Comparison of ENCODE assay signal across 14 cellular contexts in the genomic region with DNA sequence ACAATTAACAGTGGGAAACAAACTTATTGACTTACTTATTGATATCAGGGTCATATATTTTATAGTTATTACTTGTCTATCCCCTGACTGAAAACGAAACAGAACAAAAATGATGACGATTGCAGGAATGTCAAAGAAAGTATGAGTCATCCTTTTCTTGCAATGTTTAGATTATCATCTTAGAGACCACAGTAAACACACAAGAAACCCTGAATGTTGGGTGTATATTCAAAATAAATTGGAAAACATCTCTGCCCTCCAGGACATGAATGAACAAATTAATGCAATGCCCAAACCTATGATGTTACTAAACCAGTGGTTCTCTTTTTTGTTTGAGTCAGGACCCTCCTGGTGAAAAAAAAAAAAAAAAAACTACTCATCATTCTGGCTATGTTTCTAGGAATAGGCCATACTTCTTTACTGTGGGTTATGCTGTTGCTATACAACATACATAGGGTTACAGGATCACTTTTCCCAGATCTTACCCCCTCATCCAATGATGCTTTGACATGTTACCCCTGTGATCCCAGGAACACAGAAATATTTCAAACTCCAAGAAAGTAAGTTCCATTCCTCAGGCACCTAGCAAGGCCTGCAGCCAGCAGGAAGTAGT.
A peak's percentile ranks its signal among the peaks of the same experiment; 100 is the strongest.
DNase-seq lines count a peak whose midpoint lies in the region; FAIRE-seq and TF ChIP-seq lines count a peak whose summit lies in the region.
"Had no signal": no experiment of that assay in that cellular context is flagged by ENCODE, and none has a peak within 500 bp of the region (broad histone marks: within the 10 kb centered on the region; RNA-seq: fewer than 3 reads in every experiment).

No MANE protein-coding gene starts in this region.

- no peak overlapping the region for H3K9ac ChIP-seq in adipocyte (ENCODE audit: low read length)

- FAIRE-seq in urothelium cell line (lab: Jason Lieb, UNC) = peak; percentile 86

- H3K36me3 ChIP-seq in adipocyte (ENCODE audit: control insufficient read depth, insufficient read depth, low read length, severe bottlenecking) (no peaks in the 10 kb centered on the region), BE2C (no peaks in the 10 kb centered on the region), ovary (no peaks in the 10 kb centered on the region)
- H3K36me3 ChIP-seq: esophagus muscularis mucosa, lower lobe of right lung had no signal

- no peak for TF ChIP-seq EP300 in ovary (IDR thresholded peaks at IDR 0.05)

- no peaks in the 10 kb centered on the region for H3K27me3 ChIP-seq in adipocyte (replicated peaks; ENCODE audit: control insufficient read depth, insufficient read depth, low read length)
- H3K27me3 ChIP-seq in BE2C = no peaks in the 10 kb centered on the region
- H3K27me3 ChIP-seq in ovary = no peaks in the 10 kb centered on the region
- H3K27me3 ChIP-seq: esophagus muscularis mucosa had no signal

- 21 to 32% (median 21%) methylated on average over 2 of the region's 2 CpGs for WGBS in ovary, 3 donors

- intact Hi-C loops in ovary (cut with DNase I) = no loop called here

- peak; percentile 39 for DNase-seq in HPDE6-E6E7 (ENCODE audit: extremely low spot score)
- DNase-seq in adipocyte (ENCODE audit: low read depth) = peak; percentile 81
- peak; percentile 39 for DNase-seq in glomerular visceral epithelial cell (ENCODE audit: extremely low spot score)
- peak; percentile 49 for DNase-seq in urothelium cell line (ENCODE audit: low spot score)
- no peak for DNase-seq in stimulated activated CD4-positive, alpha-beta T cell treated with anti-CD3 and anti-CD28 coated beads, Interleukin-1b, Interleukin-23, amount 100 ng/mL, for 48 hours
- no peak for DNase-seq in BE2C
- DNase-seq in ovary = no peak
- DNase-seq: activated CD4-positive, alpha-beta T cell treated with anti-CD3 and anti-CD28 coated beads for 4 hours; lower lobe of right lung; NCI-H2029 treated with DMSO at 0.1 percent for 48 hours; right cardiac atrium; SIG-M5 had no signal

- H3K4me1 ChIP-seq in adipocyte (ENCODE audit: control insufficient read depth, insufficient read depth, low read length) = peaks cover 13% of the 10 kb centered on the region
- H3K4me1 ChIP-seq in BE2C = peaks cover 8% of the 10 kb centered on the region; the same call in 1 of the 2 replicates
- no peaks in the 10 kb centered on the region for H3K4me1 ChIP-seq in ovary (ENCODE audit: insufficient read depth)
- H3K4me1 ChIP-seq: lower lobe of right lung had no signal

- H3K4me3 ChIP-seq in adipocyte (ENCODE audit: low read length) (no peak overlapping the region), BE2C (ENCODE audit: low read depth, low read length) (no peak overlapping the region), ovary (no peak overlapping the region)
- H3K4me3 ChIP-seq: esophagus muscularis mucosa, lower lobe of right lung had no signal

- no peak for TF ChIP-seq POLR2A in ovary (IDR thresholded peaks at IDR 0.05)

- no peak for TF ChIP-seq CTCF in BE2C (IDR thresholded peaks at IDR 0.05; ENCODE audit: low read depth, low read length)
- TF ChIP-seq CTCF in ovary (IDR thresholded peaks at IDR 0.05) = no peak

- no peak overlapping the region for H3K27ac ChIP-seq in ovary
- H3K27ac ChIP-seq: esophagus muscularis mucosa, HL-60, lower lobe of right lung had no signal

- H3K9me3 ChIP-seq in adipocyte (ENCODE audit: control insufficient read depth, low read length) (no peaks in the 10 kb centered on the region), BE2C (no peaks in the 10 kb centered on the region), ovary (no peaks in the 10 kb centered on the region)
- H3K9me3 ChIP-seq: esophagus muscularis mucosa, lower lobe of right lung had no signal

Comparison
In these comparisons a context has a peak if more than half of its experiments do, and no peak if none do; other contexts are left out.
1. DNase-seq: peak in HPDE6-E6E7 (single experiment), adipocyte (single experiment), glomerular visceral epithelial cell (single experiment) and urothelium cell line (single experiment); none in stimulated activated CD4-positive, alpha-beta T cell treated with anti-CD3 and anti-CD28 coated beads, Interleukin-1b, Interleukin-23, amount 100 ng/mL, for 48 hours (single experiment), BE2C (single experiment) and ovary (0 of 5).